Comparison of ENCODE assay signal across 8 cellular contexts in the genomic region with DNA sequence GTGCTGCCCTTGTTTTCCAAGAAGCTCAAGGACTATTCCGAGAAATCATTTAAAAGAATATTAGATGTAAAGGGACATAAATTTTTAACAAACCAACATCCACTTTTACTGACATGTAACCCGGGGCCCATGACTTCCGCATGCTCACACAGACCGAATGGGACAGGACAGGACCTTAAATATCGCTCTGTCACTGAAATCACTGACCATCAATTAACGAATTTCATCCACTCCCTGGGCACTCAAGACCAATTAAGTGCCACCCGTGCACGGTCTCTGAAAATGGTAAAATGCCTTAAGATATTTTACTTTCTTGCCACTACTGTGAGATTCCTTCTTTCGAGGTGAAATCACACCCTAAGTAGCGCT. TPM values are rescaled to one million over a fixed set of nuclear protein-coding genes. Genes with fewer than 3 reads are reported as not detected.
DNase-seq lines count a peak whose midpoint lies in the region; ATAC-seq and TF ChIP-seq lines count a peak whose summit lies in the region.

No MANE protein-coding gene starts in this region.

- H3K9ac ChIP-seq in liver (ENCODE audit: low read depth in 1 of 2, low read length in 2 of 2) = peak overlapping the region; percentile 76 to 88

- TF ChIP-seq CTCF in cardiac muscle cell (IDR thresholded peaks at IDR 0.05; ENCODE audit: low read depth, low read length) = no peak
- no peak for TF ChIP-seq CTCF in astrocyte of the cerebellum (IDR thresholded peaks at IDR 0.05; ENCODE audit: low read depth, low read length, missing control alignments)
- no peak for TF ChIP-seq CTCF in liver (IDR thresholded peaks at IDR 0.05; ENCODE audit: low read depth, low read length, missing input control)
- no peak for TF ChIP-seq CTCF in tibial artery (IDR thresholded peaks at IDR 0.05)

- H3K27ac ChIP-seq in cardiac muscle cell (peak overlapping the region; percentile 87), liver (ENCODE audit: low read depth in 1 of 2, low read length in 2 of 2) (peak overlapping the region; percentile 85 to 96), tibial artery (peak overlapping the region; percentile 80)

- DNase-seq in cardiac muscle cell (ENCODE audit: low read depth in 1 of 2, low spot score in 1 of 2) (no peak), Right ventricle myocardium inferior (ENCODE audit: missing footprints) (no peak), astrocyte of the cerebellum (ENCODE audit: low read depth) (no peak), tibial artery (no peak), NCI-H2107 treated with DMSO at 0.1 percent for 48 hours (lab: John Stamatoyannopoulos, UW; ENCODE audit: unreplicated experiment) (no peak), T1000 (lab: John Stamatoyannopoulos, UW) (no peak)

- intact Hi-C loops in Right ventricle myocardium inferior (cut with DNase I) (loop anchor here (10.0 kb wide), 1 partner anchor 307 kb away; the partner anchor contains the start of gene MACIR), tibial artery (cut with DNase I; ENCODE audit: low total_unique reads) (no loop called here)

- H3K36me3 ChIP-seq in cardiac muscle cell = no peaks in the 10 kb centered on the region
- H3K36me3 ChIP-seq in liver (ENCODE audit: control insufficient read depth in 4 of 4, insufficient read depth in 3 of 4, low read depth in 1 of 4, low read length in 3 of 4) = peaks cover 0 to 9% (median under 1%) of the 10 kb centered on the region in 4 donors
- H3K36me3 ChIP-seq in tibial artery = no peaks in the 10 kb centered on the region

- H3K27me3 ChIP-seq in cardiac muscle cell (no peaks in the 10 kb centered on the region), liver (ENCODE audit: control insufficient read depth in 4 of 4, insufficient read depth in 4 of 4, low read length in 3 of 4) (no peaks in the 10 kb centered on the region), tibial artery (no peaks in the 10 kb centered on the region)

- no peak for TF ChIP-seq RAD21 in liver (IDR thresholded peaks at IDR 0.05)

- H3K4me3 ChIP-seq in cardiac muscle cell (peak overlapping the region; percentile 64), astrocyte of the cerebellum (ENCODE audit: low read depth, low read length) (peak overlapping the region; percentile 77), liver (ENCODE audit: low read depth in 1 of 3, low read length in 3 of 3) (peak overlapping the region; percentile 77 to 93 (median 78)), tibial artery (peak overlapping the region; percentile 62 to 66)

- H3K9me3 ChIP-seq in cardiac muscle cell (ENCODE audit: low read depth) (no peaks in the 10 kb centered on the region), liver (ENCODE audit: control insufficient read depth in 4 of 4, low read length in 3 of 4) (no peaks in the 10 kb centered on the region), tibial artery (no peaks in the 10 kb centered on the region)

- ATAC-seq in Right ventricle myocardium inferior (no peak), HG03354 (IDR thresholded peaks at IDR 0.05; ENCODE audit: poor library complexity, severe bottlenecking, unreplicated experiment) (peak; percentile 60)

- in situ Hi-C loops in astrocyte of the cerebellum (cut with HindIII; ENCODE audit: low sequenced_read_pairs) = no loop called here

- 21% methylated on average over 10 of the region's 10 CpGs for WGBS in liver

- H3K4me1 ChIP-seq in cardiac muscle cell (ENCODE audit: low read depth) (peaks cover 10% of the 10 kb centered on the region), liver (ENCODE audit: control insufficient read depth in 4 of 4, insufficient read depth in 4 of 4, low read length in 3 of 4) (peaks cover 0 to 9% (median 3%) of the 10 kb centered on the region in 4 donors), tibial artery (peaks cover 0 to 7% (median 5%) of the 10 kb centered on the region in 4 donors)

TF ChIP-seq in liver, 16 proteins besides CTCF, POLR2A, EP300 and RAD21:
- no peak for TF ChIP-seq HNF4A (conservative IDR thresholded peaks at IDR 0.05)
- TF ChIP-seq GABPA (IDR thresholded peaks at IDR 0.05 in 1 of 2, conservative IDR thresholded peaks at IDR 0.05 in 1 of 2) = no peak
- TF ChIP-seq, protein P1, sequence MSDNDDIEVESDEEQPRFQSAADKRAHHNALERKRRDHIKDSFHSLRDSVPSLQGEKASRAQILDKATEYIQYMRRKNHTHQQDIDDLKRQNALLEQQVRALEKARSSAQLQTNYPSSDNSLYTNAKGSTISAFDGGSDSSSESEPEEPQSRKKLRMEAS (IDR thresholded peaks at IDR 0.05) = no peak
- no peak for TF ChIP-seq FOXA2 (IDR thresholded peaks at IDR 0.05)
- no peak for TF ChIP-seq EGR1 (IDR thresholded peaks at IDR 0.05; ENCODE audit: low read depth in 2 of 2)
- TF ChIP-seq RXRA (IDR thresholded peaks at IDR 0.05) = no peak
- TF ChIP-seq FOXA1 (IDR thresholded peaks at IDR 0.05) = no peak
- TF ChIP-seq JUND (IDR thresholded peaks at IDR 0.05) = no peak
- no peak for TF ChIP-seq YY1 (IDR thresholded peaks at IDR 0.05)
- TF ChIP-seq, protein P2, sequence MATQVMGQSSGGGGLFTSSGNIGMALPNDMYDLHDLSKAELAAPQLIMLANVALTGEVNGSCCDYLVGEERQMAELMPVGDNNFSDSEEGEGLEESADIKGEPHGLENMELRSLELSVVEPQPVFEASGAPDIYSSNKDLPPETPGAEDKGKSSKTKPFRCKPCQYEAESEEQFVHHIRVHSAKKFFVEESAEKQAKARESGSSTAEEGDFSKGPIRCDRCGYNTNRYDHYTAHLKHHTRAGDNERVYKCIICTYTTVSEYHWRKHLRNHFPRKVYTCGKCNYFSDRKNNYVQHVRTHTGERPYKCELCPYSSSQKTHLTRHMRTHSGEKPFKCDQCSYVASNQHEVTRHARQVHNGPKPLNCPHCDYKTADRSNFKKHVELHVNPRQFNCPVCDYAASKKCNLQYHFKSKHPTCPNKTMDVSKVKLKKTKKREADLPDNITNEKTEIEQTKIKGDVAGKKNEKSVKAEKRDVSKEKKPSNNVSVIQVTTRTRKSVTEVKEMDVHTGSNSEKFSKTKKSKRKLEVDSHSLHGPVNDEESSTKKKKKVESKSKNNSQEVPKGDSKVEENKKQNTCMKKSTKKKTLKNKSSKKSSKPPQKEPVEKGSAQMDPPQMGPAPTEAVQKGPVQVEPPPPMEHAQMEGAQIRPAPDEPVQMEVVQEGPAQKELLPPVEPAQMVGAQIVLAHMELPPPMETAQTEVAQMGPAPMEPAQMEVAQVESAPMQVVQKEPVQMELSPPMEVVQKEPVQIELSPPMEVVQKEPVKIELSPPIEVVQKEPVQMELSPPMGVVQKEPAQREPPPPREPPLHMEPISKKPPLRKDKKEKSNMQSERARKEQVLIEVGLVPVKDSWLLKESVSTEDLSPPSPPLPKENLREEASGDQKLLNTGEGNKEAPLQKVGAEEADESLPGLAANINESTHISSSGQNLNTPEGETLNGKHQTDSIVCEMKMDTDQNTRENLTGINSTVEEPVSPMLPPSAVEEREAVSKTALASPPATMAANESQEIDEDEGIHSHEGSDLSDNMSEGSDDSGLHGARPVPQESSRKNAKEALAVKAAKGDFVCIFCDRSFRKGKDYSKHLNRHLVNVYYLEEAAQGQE (IDR thresholded peaks at IDR 0.05) = no peak
- no peak for TF ChIP-seq ZBTB33 (IDR thresholded peaks at IDR 0.05)
- TF ChIP-seq SP1 (IDR thresholded peaks at IDR 0.05) = no peak
- no peak for TF ChIP-seq HNF4G (IDR thresholded peaks at IDR 0.05)
- no peak for TF ChIP-seq TAF1 (conservative IDR thresholded peaks at IDR 0.05)
- TF ChIP-seq NR2F2 (IDR thresholded peaks at IDR 0.05) = no peak
- TF ChIP-seq ATF3 (IDR thresholded peaks at IDR 0.05) = no peak

RNA-seq across cellular contexts. Expression of gene NUDT12, which starts 0.5 kb away (rescaled TPM):
- total RNA-seq in cardiac muscle cell (9.1 and 18.3 TPM in 2 replicates), Right ventricle myocardium inferior (10.4 TPM), liver (10 to 100 TPM; 10.8 to 19.0 TPM)
- polyA plus RNA-seq in cardiac muscle cell (9.3 and 13.6 TPM in 2 replicates), liver (10 to 100 TPM in 1 of 2 donors, 1 to 10 TPM in 1; 8.6 to 15.7 TPM)
